In genomic region chr10:60536529-60537114, GRCh38 we compare ENCODE assay signal across 11 cellular contexts.
DNase-seq lines count a peak whose midpoint lies in the region; ATAC-seq and TF ChIP-seq lines count a peak whose summit lies in the region.
"Had no signal": no experiment of that assay in that cellular context is flagged by ENCODE, and none has a peak within 500 bp of the region (broad histone marks: within the 10 kb centered on the region; RNA-seq: fewer than 3 reads in every experiment).

No MANE protein-coding gene starts in this region.

- TF ChIP-seq CTCF in fibroblast of mammary gland (conservative IDR thresholded peaks at IDR 0.05; ENCODE audit: control insufficient read depth, insufficient read depth, low read depth, low read length) (no peak), nephron progenitor cell (IDR thresholded peaks at IDR 0.05) (no peak)

- no peaks in the 10 kb centered on the region for H3K27me3 Mint-ChIP-seq in T-helper 1 cell treated with Interleukin-12 subunit alpha and Interleukin-12 subunit beta and Interleukin-4 antibody, amounts not matched to agents 30 μg/mL and 1 μg/mL, for 36 hours (ENCODE audit: low read depth)
- peaks cover 3% of the 10 kb centered on the region for H3K27me3 Mint-ChIP-seq in nephron progenitor cell (ENCODE audit: low read depth, poor library complexity)
- H3K27me3 Mint-ChIP-seq: type B pancreatic cell had no signal

- DNase-seq in ACHN (peak; percentile 82), fibroblast of mammary gland (ENCODE audit: low read depth) (peak; percentile 80), UCSD-AML1 (lab: John Stamatoyannopoulos, UW; ENCODE audit: unreplicated experiment) (no peak), AG08396 (ENCODE audit: low spot score) (no peak), nephron progenitor cell (no peak), cerebellum (ENCODE audit: low spot score) (no peak)
- DNase-seq: NCI-H1092 treated with DMSO at 0.1 percent for 48 hours had no signal

- H3K4me3 ChIP-seq in fibroblast of mammary gland (ENCODE audit: control insufficient read depth, low read depth, low read length) = no peak overlapping the region

- H3K4me1 Mint-ChIP-seq in T-helper 1 cell treated with Interleukin-12 subunit alpha and Interleukin-12 subunit beta and Interleukin-4 antibody, amounts not matched to agents 30 μg/mL and 1 μg/mL, for 36 hours (ENCODE audit: low read depth) = peaks cover 27% of the 10 kb centered on the region
- H3K4me1 Mint-ChIP-seq in nephron progenitor cell = no peaks in the 10 kb centered on the region
- H3K4me1 Mint-ChIP-seq: neural crest cell had no signal

- in situ Hi-C loops in ACHN (cut with HindIII; ENCODE audit: low pct_ligation_motif_present, low pct_unique_long_range_greater_than_20kb, low sequenced_read_pairs) = no loop called here

- peak overlapping the region; percentile 8 for H3K27ac Mint-ChIP-seq in T-helper 1 cell treated with Interleukin-12 subunit alpha and Interleukin-12 subunit beta and Interleukin-4 antibody, amounts not matched to agents 30 μg/mL and 1 μg/mL, for 36 hours
- no peak overlapping the region for H3K27ac Mint-ChIP-seq in nephron progenitor cell
- H3K27ac Mint-ChIP-seq: type B pancreatic cell had no signal

- peak; percentile 42 for ATAC-seq in GM21381 (IDR thresholded peaks at IDR 0.05; ENCODE audit: unreplicated experiment)

- no peaks in the 10 kb centered on the region for H3K9me3 Mint-ChIP-seq in T-helper 1 cell treated with Interleukin-12 subunit alpha and Interleukin-12 subunit beta and Interleukin-4 antibody, amounts not matched to agents 30 μg/mL and 1 μg/mL, for 36 hours
- H3K9me3 Mint-ChIP-seq in nephron progenitor cell = no peaks in the 10 kb centered on the region
- H3K9me3 Mint-ChIP-seq: neural crest cell, type B pancreatic cell had no signal

- peaks cover 10% of the 10 kb centered on the region for H3K36me3 Mint-ChIP-seq in T-helper 1 cell treated with Interleukin-12 subunit alpha and Interleukin-12 subunit beta and Interleukin-4 antibody, amounts not matched to agents 30 μg/mL and 1 μg/mL, for 36 hours (ENCODE audit: low read depth)
- H3K36me3 Mint-ChIP-seq in nephron progenitor cell (ENCODE audit: low read depth) = no peaks in the 10 kb centered on the region
- H3K36me3 Mint-ChIP-seq: type B pancreatic cell had no signal

- peak overlapping the region; percentile 13 for H3K4me3 Mint-ChIP-seq in T-helper 1 cell treated with Interleukin-12 subunit alpha and Interleukin-12 subunit beta and Interleukin-4 antibody, amounts not matched to agents 30 μg/mL and 1 μg/mL, for 36 hours
- no peak overlapping the region for H3K4me3 Mint-ChIP-seq in nephron progenitor cell
- H3K4me3 Mint-ChIP-seq: neural crest cell, type B pancreatic cell had no signal

Comparison
In these comparisons a context has a peak if more than half of its experiments do, and no peak if none do; other contexts are left out.
1. DNase-seq: peak in ACHN (single experiment) and fibroblast of mammary gland (single experiment); none in UCSD-AML1 (single experiment), AG08396 (single experiment), nephron progenitor cell (single experiment) and cerebellum (single experiment).